10 cellular contexts compared by ENCODE assay signal in genomic region chr12:104604995-104605675, GRCh38.
DNase-seq lines count a peak whose midpoint lies in the region; ATAC-seq and TF ChIP-seq lines count a peak whose summit lies in the region.
"Had no signal": no experiment of that assay in that cellular context is flagged by ENCODE, and none has a peak within 500 bp of the region (broad histone marks: within the 10 kb centered on the region; RNA-seq: fewer than 3 reads in every experiment).

No MANE protein-coding gene starts in this region.

- H4K20me1 ChIP-seq in GM23248 (ENCODE audit: insufficient read depth) = no peaks in the 10 kb centered on the region

- H3F3A ChIP-seq in GM23248 (ENCODE audit: insufficient read depth) = peaks cover 46% of the 10 kb centered on the region

- peaks cover 37% of the 10 kb centered on the region for H3K4me1 ChIP-seq in GM23248 (ENCODE audit: insufficient read depth)
- H3K4me1 ChIP-seq in foreskin keratinocyte = peaks cover 25% of the 10 kb centered on the region
- peaks cover 5 to 11% (median 11%) of the 10 kb centered on the region in 3 donors for H3K4me1 ChIP-seq in skeletal muscle tissue (ENCODE audit: control insufficient read depth in 3 of 3, insufficient read depth in 3 of 3, low read length in 3 of 3)

- peak overlapping the region; percentile 87 for H3K4me2 ChIP-seq in GM23248 (ENCODE audit: unreplicated experiment)

- H3K9ac ChIP-seq in GM23248 = peak overlapping the region; percentile 88
- H3K9ac ChIP-seq in skeletal muscle tissue (ENCODE audit: low read depth in 1 of 3, low read length in 3 of 3) = no peak overlapping the region

- DNase-seq in GM23248 = peak; percentile 80
- DNase-seq in SK-MEL-5 (ENCODE audit: low read depth, low spot score) = peak; percentile 80
- DNase-seq in foreskin keratinocyte = no peak
- no peak for DNase-seq in activated effector memory CD4-positive, alpha-beta T cell treated with Interleukin-2 at 50 U/mL for 16 hours
- DNase-seq in head of caudate nucleus = no peak
- DNase-seq in UCSD-AML1 (lab: John Stamatoyannopoulos, UW; ENCODE audit: unreplicated experiment) = no peak
- no peak for DNase-seq in NCI-H2107 (lab: John Stamatoyannopoulos, UW)
- DNase-seq: NCI-H748 treated with DMSO at 0.1 percent for 48 hours had no signal

- H3K4me3 ChIP-seq in GM23248 (peak overlapping the region; percentile 67), skeletal muscle tissue (ENCODE audit: low read length in 3 of 3) (no peak overlapping the region)
- H3K4me3 ChIP-seq: cardiac muscle cell had no signal

- no peaks in the 10 kb centered on the region for H3K79me2 ChIP-seq in GM23248 (ENCODE audit: insufficient read depth)

- no peaks in the 10 kb centered on the region for H3K36me3 ChIP-seq in GM23248 (ENCODE audit: low read depth)
- H3K36me3 ChIP-seq in skeletal muscle tissue (ENCODE audit: control insufficient read depth in 3 of 3, insufficient read depth in 3 of 3, low read length in 3 of 3) = no peaks in the 10 kb centered on the region
- H3K36me3 ChIP-seq: cardiac muscle cell had no signal

- H3K27me3 ChIP-seq in GM23248 (replicated peaks; ENCODE audit: insufficient read depth) = no peaks in the 10 kb centered on the region
- H3K27me3 ChIP-seq in foreskin keratinocyte = no peaks in the 10 kb centered on the region
- no peaks in the 10 kb centered on the region for H3K27me3 ChIP-seq in skeletal muscle tissue (ENCODE audit: control insufficient read depth in 3 of 3, insufficient read depth in 3 of 3, low read length in 3 of 3)
- H3K27me3 ChIP-seq: cardiac muscle cell had no signal

- H3K27ac ChIP-seq in GM23248 (peak overlapping the region; percentile 97), foreskin keratinocyte (peak overlapping the region; percentile 20), skeletal muscle tissue (ENCODE audit: low read depth, low read length) (peak overlapping the region; percentile 57)

- H3K9me3 ChIP-seq in GM23248 (ENCODE audit: low read depth) = no peaks in the 10 kb centered on the region
- no peaks in the 10 kb centered on the region for H3K9me3 ChIP-seq in skeletal muscle tissue (ENCODE audit: control insufficient read depth in 3 of 3, low read length in 3 of 3)

- peak overlapping the region; percentile 87 for H2AFZ ChIP-seq in GM23248

- no peak for ATAC-seq in foreskin keratinocyte

- in situ Hi-C loops in GM23248 (cut with MboI) (no loop called here), SK-MEL-5 (cut with HindIII; ENCODE audit: low pct_unique_long_range_greater_than_20kb, low sequenced_read_pairs) (no loop called here)

- WGBS in GM23248 (ENCODE audit: low coverage in 1 of 2, low lambda C conversion rate in 2 of 2, missing lambda C conversion rate in 2 of 2), 2 experiments = 6 to 8% methylated on average over 16 of the region's 16 CpGs

- H3K9me2 ChIP-seq in GM23248 (ENCODE audit: insufficient read depth) = no peaks in the 10 kb centered on the region

- TF ChIP-seq CTCF in foreskin keratinocyte (conservative IDR thresholded peaks at IDR 0.05) = no peak

- intact Hi-C loops in head of caudate nucleus (cut with DNase I) = no loop called here

Comparison
In these comparisons a context has a peak if more than half of its experiments do, and no peak if none do; other contexts are left out.
1. DNase-seq: peak in GM23248 (single experiment) and SK-MEL-5 (single experiment); none in foreskin keratinocyte (0 of 2), activated effector memory CD4-positive, alpha-beta T cell treated with Interleukin-2 at 50 U/mL for 16 hours (single experiment), head of caudate nucleus (0 of 42), UCSD-AML1 (single experiment) and NCI-H2107 (single experiment).
2. H3K27ac ChIP-seq: peak in every context shown above with its lines; median percentile 97 in GM23248; 57 in skeletal muscle tissue; 20 in foreskin keratinocyte.